ENCODE assay signal across 1 cellular context in genomic region chr11:61660997-61661396, GRCh38. TPM values are rescaled to one million over a fixed set of nuclear protein-coding genes. Genes with fewer than 3 reads are reported as not detected.
"Had no signal": no experiment of that assay in that cellular context is flagged by ENCODE, and none has a peak within 500 bp of the region (broad histone marks: within the 10 kb centered on the region; RNA-seq: fewer than 3 reads in every experiment).

No MANE protein-coding gene starts in this region.

RNA-seq across cellular contexts. Expression of gene DAGLA, which starts 19.2 kb away (rescaled TPM):
- total RNA-seq: activated B cell treated with CpG ODN at 0.5 μM for 24 hours had no signal
